Comparison of ENCODE assay signal across 8 cellular contexts in the genomic region with DNA sequence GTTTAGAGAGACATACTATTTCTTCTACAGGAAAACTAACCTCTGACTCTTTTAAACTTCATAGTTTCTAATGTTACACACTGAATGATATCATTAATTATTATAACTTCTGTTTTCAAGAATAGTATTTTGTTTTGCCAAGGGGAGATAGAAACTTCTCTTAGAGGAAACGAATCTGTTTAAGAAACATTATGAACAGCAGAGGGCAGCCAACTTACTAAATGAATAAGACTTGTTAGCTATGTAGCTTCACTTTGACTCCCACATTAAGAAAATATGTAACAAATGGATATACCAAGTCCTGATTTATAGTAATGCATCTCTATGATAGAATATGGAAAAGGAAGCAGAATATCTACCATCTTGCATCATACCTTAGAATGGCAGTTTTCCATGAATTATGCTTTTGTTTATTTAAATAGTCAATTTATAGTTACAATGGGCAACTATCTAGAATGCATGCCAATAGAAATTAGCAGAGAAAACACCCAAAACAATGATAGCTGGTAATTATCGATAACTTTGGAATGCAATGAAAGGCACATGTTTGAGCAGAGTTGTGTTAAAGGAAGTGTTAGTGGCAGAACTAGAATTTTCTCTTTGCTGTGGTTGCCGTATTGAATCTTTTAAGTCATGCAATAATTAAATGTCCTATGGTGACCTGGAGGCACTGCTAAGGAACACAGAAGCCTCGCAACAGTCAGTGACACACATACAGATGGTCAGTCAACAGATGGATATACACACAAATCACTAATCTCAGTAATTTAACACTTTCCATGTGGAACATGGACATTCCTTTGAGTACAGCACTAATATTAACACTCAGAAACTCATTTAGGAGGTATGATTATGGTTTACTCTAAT.
DNase-seq lines count a peak whose midpoint lies in the region; ATAC-seq, FAIRE-seq and TF ChIP-seq lines count a peak whose summit lies in the region.

No MANE protein-coding gene starts in this region.

- no peak overlapping the region for H3K9ac ChIP-seq in kidney (ENCODE audit: low read length in 2 of 2)

- H3K36me3 ChIP-seq in kidney (ENCODE audit: control insufficient read depth in 1 of 2, insufficient read depth in 2 of 2, low read length in 2 of 2), result peaks cover 8 to 39% of the 10 kb centered on the region in 2 donors

- peak; percentile 15 to 70 for DNase-seq in A549 (ENCODE audit: low read depth in 1 of 2, low spot score in 1 of 2)
- peak; percentile 73 for DNase-seq in NCI-H1694 treated with DMSO at 0.1 percent for 48 hours (lab: John Stamatoyannopoulos, UW)
- DNase-seq in amniotic epithelial cell (ENCODE audit: low read depth), result peak; percentile 83
- no peak for DNase-seq in kidney
- DNase-seq in urothelium cell line (ENCODE audit: low spot score), result peak; percentile 9
- DNase-seq in GOT3 (lab: John Stamatoyannopoulos, UW), result no peak

- H3K9me3 ChIP-seq in A549, result no peaks in the 10 kb centered on the region
- no peaks in the 10 kb centered on the region for H3K9me3 ChIP-seq in kidney (ENCODE audit: control insufficient read depth in 1 of 2, low read length in 2 of 2)

- no peak overlapping the region for H3K4me2 ChIP-seq in A549

- CTCF ChIA-PET in A549 (lab: Yijun Ruan, JAX), result interaction anchor here (0.7 to 8.4 kb wide), 13 partner anchors 18 to 494 kb away, joined by 3 to 110 read pairs (median 3); no protein-coding TSS in a partner anchor

- POLR2A ChIA-PET in A549 (lab: Yijun Ruan, JAX), result no interaction called here

- H3K27ac ChIP-seq in A549 (no peak overlapping the region), kidney (ENCODE audit: low read depth in 2 of 2, low read length in 2 of 2) (no peak overlapping the region)

- TF ChIP-seq POLR2A in A549 (IDR thresholded peaks at IDR 0.05; ENCODE audit: low read length), result no peak

- TF ChIP-seq EP300 in A549 (IDR thresholded peaks at IDR 0.05), result no peak

- ATAC-seq in A549 (no peak), HG02870 (IDR thresholded peaks at IDR 0.05; ENCODE audit: unreplicated experiment) (no peak)

- no peaks in the 10 kb centered on the region for H3K4me1 ChIP-seq in A549
- H3K4me1 ChIP-seq in kidney (ENCODE audit: control insufficient read depth in 1 of 2, insufficient read depth in 1 of 2, low read depth in 1 of 2, low read length in 2 of 2), result peaks cover 0 to 2% of the 10 kb centered on the region in 2 donors

- TF ChIP-seq CTCF in A549 (IDR thresholded peaks at IDR 0.05) (peak; percentile 56), GM12873 (IDR thresholded peaks at IDR 0.05; ENCODE audit: insufficient read depth, low read depth, low read length, missing control alignments) (peak; percentile 36), kidney (IDR thresholded peaks at IDR 0.05; ENCODE audit: borderline replicate concordance, extremely low read depth, insufficient read depth) (peak; percentile 44)

- FAIRE-seq in A549 (lab: Jason Lieb, UNC) (no peak), kidney (lab: Jason Lieb, UNC) (peak; percentile 98), urothelium cell line (lab: Jason Lieb, UNC) (no peak)

- H3K4me3 ChIP-seq in A549 (no peak overlapping the region), kidney (ENCODE audit: low read length in 2 of 2) (no peak overlapping the region)

- intact Hi-C loops in kidney (cut with DNase I), result loop anchor here (5.0 kb wide), 1 partner anchor 396 kb away; no protein-coding TSS in a partner anchor

- WGBS in A549 (ENCODE audit: missing lambda C conversion rate), result 26% methylated on average over 4 of the region's 4 CpGs

- peak; percentile 59 for TF ChIP-seq RAD21 in A549 (conservative IDR thresholded peaks at IDR 0.05 in 1 of 2, IDR thresholded peaks at IDR 0.05 in 1 of 2)

TF ChIP-seq in A549, 52 proteins besides CTCF, POLR2A, EP300 and RAD21:
- TF ChIP-seq CHD4 (IDR thresholded peaks at IDR 0.05; ENCODE audit: borderline replicate concordance) (no peak), SMC3 (IDR thresholded peaks at IDR 0.05) (peak; percentile 75)
TF ChIP-seq in A549: peak in this region for 1.

Comparison
In these comparisons a context has a peak if more than half of its experiments do, and no peak if none do; other contexts are left out.
1. DNase-seq: peak in A549 (2 of 2), NCI-H1694 treated with DMSO at 0.1 percent for 48 hours (single experiment), amniotic epithelial cell (single experiment) and urothelium cell line (single experiment); none in kidney (single experiment) and GOT3 (single experiment).
2. Peak in every context shown above with its lines, with median percentiles within 50 percentile points of each other: CTCF ChIP-seq.